Comparison of ENCODE assay signal across 14 cellular contexts in the genomic region with DNA sequence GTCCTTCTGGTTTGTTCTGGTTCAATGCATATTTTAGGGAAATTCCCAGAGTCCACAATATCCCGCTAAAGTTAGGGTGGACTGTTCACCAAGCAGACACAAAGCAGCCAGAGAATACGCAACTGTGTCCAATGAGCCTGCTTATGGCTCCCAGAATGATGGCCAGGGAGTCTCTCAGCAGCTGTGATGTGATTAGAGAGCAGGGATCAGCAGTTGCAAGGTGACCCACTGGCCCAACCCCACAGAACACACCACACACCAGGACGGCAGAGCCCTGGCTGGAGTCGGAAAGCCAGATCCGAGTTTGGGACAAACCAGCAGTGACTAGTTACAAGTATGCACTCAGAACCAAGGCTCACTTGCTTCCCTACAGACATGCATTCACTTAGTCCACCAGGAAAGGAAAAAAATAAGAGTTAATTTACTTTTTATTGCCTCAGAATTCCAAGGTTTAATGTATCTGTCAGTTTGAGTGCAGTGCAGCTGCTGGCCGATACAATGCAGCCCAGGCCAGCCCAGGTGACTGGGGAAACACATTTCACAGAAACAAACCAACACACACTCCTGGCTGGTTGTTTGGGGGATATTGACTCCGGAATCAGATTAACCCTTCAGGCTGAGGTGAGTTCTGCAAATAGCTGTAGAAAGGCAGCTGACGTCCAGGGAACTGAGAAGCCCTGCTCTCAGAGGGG.
DNase-seq lines count a peak whose midpoint lies in the region; ATAC-seq and TF ChIP-seq lines count a peak whose summit lies in the region.
"Had no signal": no experiment of that assay in that cellular context is flagged by ENCODE, and none has a peak within 500 bp of the region (broad histone marks: within the 10 kb centered on the region; RNA-seq: fewer than 3 reads in every experiment).

No MANE protein-coding gene starts in this region.

- H3K4me2 ChIP-seq in GM23248 (ENCODE audit: unreplicated experiment) = no peak overlapping the region

- WGBS in right lobe of liver (ENCODE audit: insufficient coverage, low coverage, low lambda C conversion rate, missing lambda C conversion rate) = 71% methylated on average over 3 of the region's 8 CpGs
- 59 to 74% (median 72%) methylated on average over 8 of the region's 8 CpGs for WGBS in stomach, 5 donors
- WGBS in GM23248 (ENCODE audit: low coverage in 1 of 2, low lambda C conversion rate in 2 of 2, missing lambda C conversion rate in 2 of 2), 2 experiments = 82 to 86% methylated on average over 8 of the region's 8 CpGs

- peaks cover 14% of the 10 kb centered on the region; the same call in 1 of the 2 replicates for H3K79me2 ChIP-seq in GM23248 (ENCODE audit: insufficient read depth)

- no peaks in the 10 kb centered on the region for H4K20me1 ChIP-seq in GM23248 (ENCODE audit: insufficient read depth)

- TF ChIP-seq POLR2A in right lobe of liver (IDR thresholded peaks at IDR 0.05) = no peak
- TF ChIP-seq POLR2A in stomach (IDR thresholded peaks at IDR 0.05) = no peak

- no peak overlapping the region for H2AFZ ChIP-seq in GM23248

- intact Hi-C loops in right lobe of liver (cut with DNase I) = no loop called here
- intact Hi-C loops in stomach (cut with DNase I; ENCODE audit: low total_unique reads) = no loop called here

- in situ Hi-C loops in GM23248 (cut with MboI) = no loop called here

- H3K4me3 ChIP-seq in duodenal mucosa (ENCODE audit: low read depth in 1 of 2, low read length in 2 of 2) (no peak overlapping the region), right lobe of liver (no peak overlapping the region), stomach (no peak overlapping the region), GM23248 (no peak overlapping the region)

- H3K4me1 ChIP-seq in duodenal mucosa (ENCODE audit: control insufficient read depth in 1 of 2, insufficient read depth in 2 of 2, low read length in 2 of 2) (peaks cover 45 to 53% of the 10 kb centered on the region in 2 donors), right lobe of liver (peaks cover 0 to 89% (median 41%) of the 10 kb centered on the region in 4 donors), stomach (peaks cover 89 to 100% (median 94%) of the 10 kb centered on the region in 4 donors), GM23248 (ENCODE audit: insufficient read depth) (peaks cover 86% of the 10 kb centered on the region)

- H3K9ac ChIP-seq in duodenal mucosa (ENCODE audit: low read depth in 1 of 2, low read length in 2 of 2) = no peak overlapping the region
- H3K9ac ChIP-seq in GM23248 = no peak overlapping the region

- H3K9me3 ChIP-seq in duodenal mucosa (ENCODE audit: control insufficient read depth in 1 of 2, low read length in 2 of 2) = no peaks in the 10 kb centered on the region
- no peaks in the 10 kb centered on the region for H3K9me3 ChIP-seq in right lobe of liver
- H3K9me3 ChIP-seq in stomach = no peaks in the 10 kb centered on the region
- H3K9me3 ChIP-seq in GM23248 (ENCODE audit: low read depth) = no peaks in the 10 kb centered on the region

- H3K27ac ChIP-seq in duodenal mucosa (ENCODE audit: low read depth, low read length) = peak overlapping the region; percentile 43
- H3K27ac ChIP-seq in right lobe of liver = peak overlapping the region; percentile 19 to 37 (median 31)
- peak overlapping the region; percentile 41 to 91 (median 87) for H3K27ac ChIP-seq in stomach
- H3K27ac ChIP-seq in GM23248 = no peak overlapping the region
- H3K27ac ChIP-seq: 22Rv1 had no signal

- no peak for TF ChIP-seq EP300 in stomach (IDR thresholded peaks at IDR 0.05)

- TF ChIP-seq CTCF in right lobe of liver (IDR thresholded peaks at IDR 0.05) (no peak), stomach (IDR thresholded peaks at IDR 0.05) (no peak)

- no peak for ATAC-seq in right lobe of liver

- peaks cover 0 to 42% of the 10 kb centered on the region in 2 donors for H3K36me3 ChIP-seq in duodenal mucosa (ENCODE audit: control insufficient read depth in 1 of 2, insufficient read depth in 2 of 2, low read length in 2 of 2)
- H3K36me3 ChIP-seq in right lobe of liver = no peaks in the 10 kb centered on the region
- H3K36me3 ChIP-seq in stomach = peaks cover 0 to 13% (median 5%) of the 10 kb centered on the region in 4 donors
- no peaks in the 10 kb centered on the region for H3K36me3 ChIP-seq in GM23248 (ENCODE audit: low read depth)

- peak; percentile 4 for DNase-seq in NCI-H146 (lab: John Stamatoyannopoulos, UW)
- DNase-seq in NCI-H146 treated with DMSO at 0.1 percent for 48 hours (lab: John Stamatoyannopoulos, UW; ENCODE audit: unreplicated experiment) = no peak
- no peak for DNase-seq in right lobe of liver
- no peak for DNase-seq in stomach
- DNase-seq in activated T-cell treated with anti-CD3 and anti-CD28 coated beads, Interleukin-2, amount 50 U/mL, for 48 hours = no peak
- no peak for DNase-seq in GM03348 (ENCODE audit: low spot score)
- DNase-seq in GM23248 = no peak
- DNase-seq: CD4-positive, alpha-beta memory T cell; GDM1; hypothalamus; NCI-H2107; retina had no signal

- H3K27me3 ChIP-seq in duodenal mucosa (ENCODE audit: control insufficient read depth in 1 of 2, insufficient read depth in 2 of 2, low read length in 2 of 2) (no peaks in the 10 kb centered on the region), right lobe of liver (no peaks in the 10 kb centered on the region), stomach (no peaks in the 10 kb centered on the region), GM23248 (replicated peaks; ENCODE audit: insufficient read depth) (no peaks in the 10 kb centered on the region)

- peaks cover 62% of the 10 kb centered on the region for H3F3A ChIP-seq in GM23248 (ENCODE audit: insufficient read depth)

- no peaks in the 10 kb centered on the region for H3K9me2 ChIP-seq in GM23248 (ENCODE audit: insufficient read depth)
